Comparison of ENCODE assay signal across 38 cellular contexts in genomic region chr3:102464261-102464660, GRCh38. TPM values are rescaled to one million over a fixed set of nuclear protein-coding genes. Genes with fewer than 3 reads are reported as not detected.
"Had no signal": no experiment of that assay in that cellular context is flagged by ENCODE, and none has a peak within 500 bp of the region (broad histone marks: within the 10 kb centered on the region; RNA-seq: fewer than 3 reads in every experiment).

No MANE protein-coding gene starts in this region.

- DNase-seq: activated effector memory CD4-positive, alpha-beta T cell treated with anti-CD3 and anti-CD28 coated beads, Interleukin-2, amount 50 U/mL, for 16 hours; activated effector memory CD4-positive, alpha-beta T cell treated with Interleukin-2 at 50 U/mL for 16 hours; activated gamma-delta T cell; activated gamma-delta T cell treated with Interleukin-2 at 50 U/mL for 16 hours; activated naive CD4-positive, alpha-beta T cell; activated naive CD4-positive, alpha-beta T cell treated with anti-CD3 and anti-CD28 coated beads for 36 hours; activated naive CD4-positive, alpha-beta T cell treated with anti-CD3 and anti-CD28 coated beads, Interleukin-2, amount 10 ng/mL, durations not matched to agents 7 days and 5 days; activated naive CD4-positive, alpha-beta T cell treated with anti-CD3 and anti-CD28 coated beads, Interleukin-2, amount 50 U/mL, for 16 hours; activated naive CD4-positive, alpha-beta T cell treated with Interleukin-2 at 50 U/mL for 16 hours; activated naive CD8-positive, alpha-beta T cell treated with anti-CD3 and anti-CD28 coated beads for 36 hours; activated naive CD8-positive, alpha-beta T cell treated with anti-CD3 and anti-CD28 coated beads, Interleukin-2, amount 10 ng/mL, durations not matched to agents 7 days and 5 days; activated naive CD8-positive, alpha-beta T cell treated with anti-CD3 and anti-CD28 coated beads, Interleukin-2, amount 50 U/mL, for 24 hours; activated T-cell treated with anti-CD3 and anti-CD28 coated beads, Interleukin-2, amount 50 U/mL, for 1 hour; activated T-cell treated with anti-CD3 and anti-CD28 coated beads, Interleukin-2, amount 50 U/mL, for 24 hours; activated T-cell treated with anti-CD3 and anti-CD28 coated beads, Interleukin-2, amount 50 U/mL, for 4 hours; activated T-cell treated with anti-CD3 and anti-CD28 coated beads, Interleukin-2, amount 50 U/mL, for 48 hours; activated T-cell treated with anti-CD3 and anti-CD28 coated beads, Interleukin-2, amount 50 U/mL, for 72 hours; adrenal gland; amniotic stem cell; amygdala; anterior cingulate cortex; aorta; body of pancreas; brain microvascular endothelial cell; caudate nucleus; central memory CD4-positive, alpha-beta T cell; cerebellar nuclear complex had no signal

- H3K27me3 ChIP-seq: adrenal gland, ascending aorta, body of pancreas, brain microvascular endothelial cell, breast epithelium, cardiac muscle cell had no signal

- H3K36me3 ChIP-seq: adrenal gland, ascending aorta, brain microvascular endothelial cell, breast epithelium, cardiac muscle cell had no signal

- ATAC-seq: activated naive CD4-positive, alpha-beta T cell treated with anti-CD3 and anti-CD28 coated beads, Interleukin-2, amount 50 U/mL, for 72 hours; activated naive CD8-positive, alpha-beta T cell treated with anti-CD3 and anti-CD28 coated beads, Interleukin-2, amount 50 U/mL, for 24 hours; activated T-cell treated with anti-CD3 and anti-CD28 coated beads, Interleukin-2, amount 50 U/mL, for 4 hours; activated T-cell treated with anti-CD3 and anti-CD28 coated beads, Interleukin-2, amount 50 U/mL, for 72 hours; activated T-helper 17 cell treated with anti-CD3 and anti-CD28 coated beads, Interleukin-2, amount 50 U/mL, for 72 hours; body of pancreas had no signal

- H3K4me1 ChIP-seq: adrenal gland, ascending aorta, body of pancreas, breast epithelium had no signal

- H3K9me3 ChIP-seq: adrenal gland, ascending aorta, body of pancreas, breast epithelium had no signal

- H3K27ac ChIP-seq: adrenal gland, ascending aorta, body of pancreas, brain microvascular endothelial cell, breast epithelium, cardiac muscle cell had no signal

- FAIRE-seq: astrocyte, bronchial epithelial cell had no signal

- H3K4me3 ChIP-seq: adrenal gland, ascending aorta, body of pancreas, breast epithelium, cardiac muscle cell had no signal

RNA-seq across cellular contexts. Expression of gene ZPLD1, which starts 29.4 kb away (rescaled TPM):
- total RNA-seq: activated naive CD4-positive, alpha-beta T cell treated with anti-CD3 and anti-CD28 coated beads for 36 hours; activated naive CD4-positive, alpha-beta T cell treated with anti-CD3 and anti-CD28 coated beads, Interleukin-2, amount 50 U/mL, for 72 hours; activated naive CD8-positive, alpha-beta T cell treated with anti-CD3 and anti-CD28 coated beads for 36 hours; activated naive CD8-positive, alpha-beta T cell treated with anti-CD3 and anti-CD28 coated beads, Interleukin-2, amount 10 ng/mL, durations not matched to agents 7 days and 5 days; activated T-cell treated with anti-CD3 and anti-CD28 coated beads, Interleukin-2, amount 50 U/mL, for 4 hours; activated T-helper 1 cell treated with anti-CD3 and anti-CD28 coated beads, Interleukin-12 subunit alpha, Interleukin-12 subunit beta, Interleukin-2, Interleukin-4 antibody, amounts not matched to agents 30 ng/mL and 10 ng/mL and 1 ng/mL, durations not matched to agents 14 hours and 24 hours and 36 hours; activated T-helper 2 cell treated with anti-CD3 and anti-CD28 coated beads, Interferon-gamma antibody, Interleukin-2, Interleukin-4, amounts not matched to agents 10 μg/mL and 5 μg/mL and 100 μg/mL, durations not matched to agents 14 hours and 24 hours and 36 hours; ascending aorta; cardiac septum; chondrocyte had no signal
- polyA plus RNA-seq: adrenal gland, aorta, cardiac muscle cell had no signal
